Comparison of ENCODE assay signal across 1 cellular context in the genomic region with DNA sequence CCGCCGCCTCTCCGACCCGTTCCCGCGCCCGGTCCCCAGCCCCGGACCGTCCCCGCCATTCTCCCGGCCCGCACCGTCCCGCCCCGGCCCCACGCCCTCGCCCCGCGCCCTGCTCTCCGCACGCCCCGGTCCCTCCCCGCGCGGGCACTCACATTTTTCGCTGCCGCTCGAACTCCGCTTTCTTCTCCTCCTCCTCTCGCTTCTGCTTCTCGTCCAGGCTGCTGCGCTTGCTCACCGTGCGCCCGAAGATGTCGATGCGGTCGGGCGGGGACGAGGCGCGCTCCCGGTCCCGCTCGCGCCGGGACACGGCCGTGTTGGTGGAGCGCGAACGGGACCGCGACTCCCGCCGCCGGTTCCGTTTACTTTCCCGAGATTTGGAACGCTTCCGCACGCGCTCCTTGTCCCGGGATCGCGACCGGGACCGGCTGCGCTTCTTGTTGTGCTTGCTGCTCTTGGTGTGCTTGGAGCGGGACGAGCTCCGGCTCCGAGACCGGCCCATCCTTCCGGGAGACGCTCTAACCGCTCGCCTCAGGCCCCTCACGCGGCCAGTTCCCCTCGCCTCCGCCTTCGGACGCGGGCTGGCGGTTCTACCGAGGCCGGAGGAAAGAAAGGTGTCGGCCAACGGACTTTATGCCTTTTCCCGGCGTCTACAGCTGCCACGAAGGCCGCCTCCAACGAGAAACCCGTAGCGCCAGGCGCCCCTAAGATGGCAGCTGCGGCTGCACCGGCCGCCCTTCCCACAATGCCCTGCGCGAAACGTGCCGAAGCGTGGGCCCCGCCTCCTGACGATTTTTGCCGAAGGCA.
TF ChIP-seq lines count a peak whose summit lies in the region.

A gene with protein sequence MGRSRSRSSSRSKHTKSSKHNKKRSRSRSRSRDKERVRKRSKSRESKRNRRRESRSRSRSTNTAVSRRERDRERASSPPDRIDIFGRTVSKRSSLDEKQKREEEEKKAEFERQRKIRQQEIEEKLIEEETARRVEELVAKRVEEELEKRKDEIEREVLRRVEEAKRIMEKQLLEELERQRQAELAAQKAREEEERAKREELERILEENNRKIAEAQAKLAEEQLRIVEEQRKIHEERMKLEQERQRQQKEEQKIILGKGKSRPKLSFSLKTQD (minus strand): TSS at position 717 of the 804 bp plus-strand sequence. CDS start 218 bp downstream, at position 499.

TF ChIP-seq in HEK293, 187 proteins besides CTCF, POLR2A, EP300 and RAD21 (continued from another document and continues in another):
- TF ChIP-seq ZNF426 (tag by site-specific recombination; IDR thresholded peaks at IDR 0.05) (no peak), ZNF529 (tag by site-specific recombination; IDR thresholded peaks at IDR 0.05; ENCODE audit: insufficient replicate concordance) (no peak), ZNF837 (tag by site-specific recombination; IDR thresholded peaks at IDR 0.05) (no peak), ZNF16 (tag by site-specific recombination; IDR thresholded peaks at IDR 0.05; ENCODE audit: low read depth) (no peak), ZNF423 (tag by site-specific recombination; IDR thresholded peaks at IDR 0.05) (no peak), ZNF510 (tag by site-specific recombination; IDR thresholded peaks at IDR 0.05; ENCODE audit: insufficient replicate concordance) (no peak), KLF8 (tag by site-specific recombination; IDR thresholded peaks at IDR 0.05) (0 out of 2 replicates have a peak, but pooled peaks have one; percentile 14), ZNF707 (tag by site-specific recombination; IDR thresholded peaks at IDR 0.05) (no peak), ZFP37 (tag by site-specific recombination; IDR thresholded peaks at IDR 0.05) (peak; percentile 74), ZNF561 (tag by site-specific recombination; IDR thresholded peaks at IDR 0.05; ENCODE audit: borderline replicate concordance) (no peak), ZNF239 (tag by site-specific recombination; IDR thresholded peaks at IDR 0.05) (no peak), ZNF169 (tag by site-specific recombination; IDR thresholded peaks at IDR 0.05) (no peak), SP7 (tag by site-specific recombination; IDR thresholded peaks at IDR 0.05) (0 out of 2 replicates have a peak, but pooled peaks have one; percentile 49), ZNF658 (tag by site-specific recombination; IDR thresholded peaks at IDR 0.05) (no peak), WT1 (tag by site-specific recombination; IDR thresholded peaks at IDR 0.05) (no peak), ZNF596 (tag by site-specific recombination; IDR thresholded peaks at IDR 0.05) (no peak), ZFP69B (tag by site-specific recombination; IDR thresholded peaks at IDR 0.05) (no peak), ZNF776 (tag by site-specific recombination; IDR thresholded peaks at IDR 0.05; ENCODE audit: borderline replicate concordance) (no peak), ZNF266 (tag by site-specific recombination; IDR thresholded peaks at IDR 0.05; ENCODE audit: low read depth) (no peak), ZNF202 (tag by site-specific recombination; IDR thresholded peaks at IDR 0.05; ENCODE audit: borderline replicate concordance) (no peak), ZNF2 (tag by site-specific recombination; IDR thresholded peaks at IDR 0.05) (no peak), ZNF830 (tag by site-specific recombination; IDR thresholded peaks at IDR 0.05; ENCODE audit: low read depth) (no peak), EGR2 (tag by site-specific recombination; IDR thresholded peaks at IDR 0.05; ENCODE audit: low read depth) (no peak), ZNF184 (tag by site-specific recombination; IDR thresholded peaks at IDR 0.05) (no peak), SCRT1 (tag by site-specific recombination; IDR thresholded peaks at IDR 0.05; ENCODE audit: borderline replicate concordance) (no peak), ZNF670 (tag by site-specific recombination; IDR thresholded peaks at IDR 0.05; ENCODE audit: low read depth) (no peak), OVOL3 (tag by site-specific recombination; IDR thresholded peaks at IDR 0.05) (0 out of 2 replicates have a peak, but pooled peaks have one; percentile 11), ZNF274 (IDR thresholded peaks at IDR 0.05; ENCODE audit: low read length) (no peak), ZNF274 (tag by site-specific recombination; IDR thresholded peaks at IDR 0.05; ENCODE audit: borderline replicate concordance) (no peak), ZNF560 (tag by site-specific recombination; IDR thresholded peaks at IDR 0.05; ENCODE audit: borderline replicate concordance) (no peak), KLF16 (tag by site-specific recombination; IDR thresholded peaks at IDR 0.05) (no peak), ZNF214 (tag by site-specific recombination; IDR thresholded peaks at IDR 0.05; ENCODE audit: borderline replicate concordance) (no peak), ZNF112 (tag by site-specific recombination; IDR thresholded peaks at IDR 0.05) (no peak), ZNF391 (tag by site-specific recombination; IDR thresholded peaks at IDR 0.05; ENCODE audit: borderline replicate concordance, low read depth) (no peak), ZNF114 (tag by site-specific recombination; IDR thresholded peaks at IDR 0.05) (no peak), ZSCAN23 (tag by site-specific recombination; IDR thresholded peaks at IDR 0.05) (no peak; the same call in 1 of the 2 replicates), ZSCAN16 (tag by site-specific recombination; IDR thresholded peaks at IDR 0.05) (no peak), ZNF292 (tag by site-specific recombination; IDR thresholded peaks at IDR 0.05; ENCODE audit: borderline replicate concordance, low read depth) (no peak), YY1 (tag by site-specific recombination; IDR thresholded peaks at IDR 0.05) (peak; percentile 88), ZNF48 (tag by site-specific recombination; IDR thresholded peaks at IDR 0.05) (no peak), RBAK (tag by site-specific recombination; IDR thresholded peaks at IDR 0.05) (no peak), ZNF548 (tag by site-specific recombination; IDR thresholded peaks at IDR 0.05) (no peak), ZBTB17 (tag by site-specific recombination; IDR thresholded peaks at IDR 0.05) (no peak), ZBTB8A (tag by site-specific recombination; IDR thresholded peaks at IDR 0.05) (no peak)
- TF ChIP-seq, protein P1, sequence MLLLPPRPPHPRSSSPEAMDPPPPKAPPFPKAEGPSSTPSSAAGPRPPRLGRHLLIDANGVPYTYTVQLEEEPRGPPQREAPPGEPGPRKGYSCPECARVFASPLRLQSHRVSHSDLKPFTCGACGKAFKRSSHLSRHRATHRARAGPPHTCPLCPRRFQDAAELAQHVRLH (tag by site-specific recombination; IDR thresholded peaks at IDR 0.05), result no peak
- TF ChIP-seq, protein P2, sequence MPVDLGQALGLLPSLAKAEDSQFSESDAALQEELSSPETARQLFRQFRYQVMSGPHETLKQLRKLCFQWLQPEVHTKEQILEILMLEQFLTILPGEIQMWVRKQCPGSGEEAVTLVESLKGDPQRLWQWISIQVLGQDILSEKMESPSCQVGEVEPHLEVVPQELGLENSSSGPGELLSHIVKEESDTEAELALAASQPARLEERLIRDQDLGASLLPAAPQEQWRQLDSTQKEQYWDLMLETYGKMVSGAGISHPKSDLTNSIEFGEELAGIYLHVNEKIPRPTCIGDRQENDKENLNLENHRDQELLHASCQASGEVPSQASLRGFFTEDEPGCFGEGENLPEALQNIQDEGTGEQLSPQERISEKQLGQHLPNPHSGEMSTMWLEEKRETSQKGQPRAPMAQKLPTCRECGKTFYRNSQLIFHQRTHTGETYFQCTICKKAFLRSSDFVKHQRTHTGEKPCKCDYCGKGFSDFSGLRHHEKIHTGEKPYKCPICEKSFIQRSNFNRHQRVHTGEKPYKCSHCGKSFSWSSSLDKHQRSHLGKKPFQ (tag by site-specific recombination; IDR thresholded peaks at IDR 0.05), result no peak
- TF ChIP-seq, protein P3, sequence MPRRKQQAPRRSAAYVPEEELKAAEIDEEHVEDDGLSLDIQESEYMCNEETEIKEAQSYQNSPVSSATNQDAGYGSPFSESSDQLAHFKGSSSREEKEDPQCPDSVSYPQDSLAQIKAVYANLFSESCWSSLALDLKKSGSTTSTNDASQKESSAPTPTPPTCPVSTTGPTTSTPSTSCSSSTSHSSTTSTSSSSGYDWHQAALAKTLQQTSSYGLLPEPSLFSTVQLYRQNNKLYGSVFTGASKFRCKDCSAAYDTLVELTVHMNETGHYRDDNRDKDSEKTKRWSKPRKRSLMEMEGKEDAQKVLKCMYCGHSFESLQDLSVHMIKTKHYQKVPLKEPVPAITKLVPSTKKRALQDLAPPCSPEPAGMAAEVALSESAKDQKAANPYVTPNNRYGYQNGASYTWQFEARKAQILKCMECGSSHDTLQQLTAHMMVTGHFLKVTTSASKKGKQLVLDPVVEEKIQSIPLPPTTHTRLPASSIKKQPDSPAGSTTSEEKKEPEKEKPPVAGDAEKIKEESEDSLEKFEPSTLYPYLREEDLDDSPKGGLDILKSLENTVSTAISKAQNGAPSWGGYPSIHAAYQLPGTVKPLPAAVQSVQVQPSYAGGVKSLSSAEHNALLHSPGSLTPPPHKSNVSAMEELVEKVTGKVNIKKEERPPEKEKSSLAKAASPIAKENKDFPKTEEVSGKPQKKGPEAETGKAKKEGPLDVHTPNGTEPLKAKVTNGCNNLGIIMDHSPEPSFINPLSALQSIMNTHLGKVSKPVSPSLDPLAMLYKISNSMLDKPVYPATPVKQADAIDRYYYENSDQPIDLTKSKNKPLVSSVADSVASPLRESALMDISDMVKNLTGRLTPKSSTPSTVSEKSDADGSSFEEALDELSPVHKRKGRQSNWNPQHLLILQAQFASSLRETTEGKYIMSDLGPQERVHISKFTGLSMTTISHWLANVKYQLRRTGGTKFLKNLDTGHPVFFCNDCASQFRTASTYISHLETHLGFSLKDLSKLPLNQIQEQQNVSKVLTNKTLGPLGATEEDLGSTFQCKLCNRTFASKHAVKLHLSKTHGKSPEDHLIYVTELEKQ (tag by site-specific recombination; IDR thresholded peaks at IDR 0.05; ENCODE audit: borderline replicate concordance), result no peak
- TF ChIP-seq, protein P4, sequence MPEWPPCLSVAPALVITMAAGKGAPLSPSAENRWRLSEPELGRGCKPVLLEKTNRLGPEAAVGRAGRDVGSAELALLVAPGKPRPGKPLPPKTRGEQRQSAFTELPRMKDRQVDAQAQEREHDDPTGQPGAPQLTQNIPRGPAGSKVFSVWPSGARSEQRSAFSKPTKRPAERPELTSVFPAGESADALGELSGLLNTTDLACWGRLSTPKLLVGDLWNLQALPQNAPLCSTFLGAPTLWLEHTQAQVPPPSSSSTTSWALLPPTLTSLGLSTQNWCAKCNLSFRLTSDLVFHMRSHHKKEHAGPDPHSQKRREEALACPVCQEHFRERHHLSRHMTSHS (tag by site-specific recombination; IDR thresholded peaks at IDR 0.05), result no peak
- TF ChIP-seq, protein P5, sequence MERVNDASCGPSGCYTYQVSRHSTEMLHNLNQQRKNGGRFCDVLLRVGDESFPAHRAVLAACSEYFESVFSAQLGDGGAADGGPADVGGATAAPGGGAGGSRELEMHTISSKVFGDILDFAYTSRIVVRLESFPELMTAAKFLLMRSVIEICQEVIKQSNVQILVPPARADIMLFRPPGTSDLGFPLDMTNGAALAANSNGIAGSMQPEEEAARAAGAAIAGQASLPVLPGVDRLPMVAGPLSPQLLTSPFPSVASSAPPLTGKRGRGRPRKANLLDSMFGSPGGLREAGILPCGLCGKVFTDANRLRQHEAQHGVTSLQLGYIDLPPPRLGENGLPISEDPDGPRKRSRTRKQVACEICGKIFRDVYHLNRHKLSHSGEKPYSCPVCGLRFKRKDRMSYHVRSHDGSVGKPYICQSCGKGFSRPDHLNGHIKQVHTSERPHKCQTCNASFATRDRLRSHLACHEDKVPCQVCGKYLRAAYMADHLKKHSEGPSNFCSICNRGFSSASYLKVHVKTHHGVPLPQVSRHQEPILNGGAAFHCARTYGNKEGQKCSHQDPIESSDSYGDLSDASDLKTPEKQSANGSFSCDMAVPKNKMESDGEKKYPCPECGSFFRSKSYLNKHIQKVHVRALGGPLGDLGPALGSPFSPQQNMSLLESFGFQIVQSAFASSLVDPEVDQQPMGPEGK (tag by site-specific recombination; IDR thresholded peaks at IDR 0.05), result no peak
- TF ChIP-seq, protein P6, sequence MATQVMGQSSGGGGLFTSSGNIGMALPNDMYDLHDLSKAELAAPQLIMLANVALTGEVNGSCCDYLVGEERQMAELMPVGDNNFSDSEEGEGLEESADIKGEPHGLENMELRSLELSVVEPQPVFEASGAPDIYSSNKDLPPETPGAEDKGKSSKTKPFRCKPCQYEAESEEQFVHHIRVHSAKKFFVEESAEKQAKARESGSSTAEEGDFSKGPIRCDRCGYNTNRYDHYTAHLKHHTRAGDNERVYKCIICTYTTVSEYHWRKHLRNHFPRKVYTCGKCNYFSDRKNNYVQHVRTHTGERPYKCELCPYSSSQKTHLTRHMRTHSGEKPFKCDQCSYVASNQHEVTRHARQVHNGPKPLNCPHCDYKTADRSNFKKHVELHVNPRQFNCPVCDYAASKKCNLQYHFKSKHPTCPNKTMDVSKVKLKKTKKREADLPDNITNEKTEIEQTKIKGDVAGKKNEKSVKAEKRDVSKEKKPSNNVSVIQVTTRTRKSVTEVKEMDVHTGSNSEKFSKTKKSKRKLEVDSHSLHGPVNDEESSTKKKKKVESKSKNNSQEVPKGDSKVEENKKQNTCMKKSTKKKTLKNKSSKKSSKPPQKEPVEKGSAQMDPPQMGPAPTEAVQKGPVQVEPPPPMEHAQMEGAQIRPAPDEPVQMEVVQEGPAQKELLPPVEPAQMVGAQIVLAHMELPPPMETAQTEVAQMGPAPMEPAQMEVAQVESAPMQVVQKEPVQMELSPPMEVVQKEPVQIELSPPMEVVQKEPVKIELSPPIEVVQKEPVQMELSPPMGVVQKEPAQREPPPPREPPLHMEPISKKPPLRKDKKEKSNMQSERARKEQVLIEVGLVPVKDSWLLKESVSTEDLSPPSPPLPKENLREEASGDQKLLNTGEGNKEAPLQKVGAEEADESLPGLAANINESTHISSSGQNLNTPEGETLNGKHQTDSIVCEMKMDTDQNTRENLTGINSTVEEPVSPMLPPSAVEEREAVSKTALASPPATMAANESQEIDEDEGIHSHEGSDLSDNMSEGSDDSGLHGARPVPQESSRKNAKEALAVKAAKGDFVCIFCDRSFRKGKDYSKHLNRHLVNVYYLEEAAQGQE (tag by site-specific recombination; IDR thresholded peaks at IDR 0.05), result no peak
- TF ChIP-seq, protein P7, sequence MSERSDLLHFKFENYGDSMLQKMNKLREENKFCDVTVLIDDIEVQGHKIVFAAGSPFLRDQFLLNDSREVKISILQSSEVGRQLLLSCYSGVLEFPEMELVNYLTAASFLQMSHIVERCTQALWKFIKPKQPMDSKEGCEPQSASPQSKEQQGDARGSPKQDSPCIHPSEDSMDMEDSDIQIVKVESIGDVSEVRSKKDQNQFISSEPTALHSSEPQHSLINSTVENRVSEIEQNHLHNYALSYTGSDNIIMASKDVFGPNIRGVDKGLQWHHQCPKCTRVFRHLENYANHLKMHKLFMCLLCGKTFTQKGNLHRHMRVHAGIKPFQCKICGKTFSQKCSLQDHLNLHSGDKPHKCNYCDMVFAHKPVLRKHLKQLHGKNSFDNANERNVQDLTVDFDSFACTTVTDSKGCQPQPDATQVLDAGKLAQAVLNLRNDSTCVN (tag by site-specific recombination; optimal IDR thresholded peaks at IDR 0.05), result peak; percentile 99
- TF ChIP-seq, protein P8, sequence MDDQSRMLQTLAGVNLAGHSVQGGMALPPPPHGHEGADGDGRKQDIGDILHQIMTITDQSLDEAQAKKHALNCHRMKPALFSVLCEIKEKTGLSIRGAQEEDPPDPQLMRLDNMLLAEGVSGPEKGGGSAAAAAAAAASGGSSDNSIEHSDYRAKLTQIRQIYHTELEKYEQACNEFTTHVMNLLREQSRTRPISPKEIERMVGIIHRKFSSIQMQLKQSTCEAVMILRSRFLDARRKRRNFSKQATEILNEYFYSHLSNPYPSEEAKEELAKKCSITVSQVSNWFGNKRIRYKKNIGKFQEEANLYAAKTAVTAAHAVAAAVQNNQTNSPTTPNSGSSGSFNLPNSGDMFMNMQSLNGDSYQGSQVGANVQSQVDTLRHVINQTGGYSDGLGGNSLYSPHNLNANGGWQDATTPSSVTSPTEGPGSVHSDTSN (CRISPR knock-in tag; IDR thresholded peaks at IDR 0.05), result no peak
